8 cellular contexts compared by ENCODE assay signal in the genomic region with DNA sequence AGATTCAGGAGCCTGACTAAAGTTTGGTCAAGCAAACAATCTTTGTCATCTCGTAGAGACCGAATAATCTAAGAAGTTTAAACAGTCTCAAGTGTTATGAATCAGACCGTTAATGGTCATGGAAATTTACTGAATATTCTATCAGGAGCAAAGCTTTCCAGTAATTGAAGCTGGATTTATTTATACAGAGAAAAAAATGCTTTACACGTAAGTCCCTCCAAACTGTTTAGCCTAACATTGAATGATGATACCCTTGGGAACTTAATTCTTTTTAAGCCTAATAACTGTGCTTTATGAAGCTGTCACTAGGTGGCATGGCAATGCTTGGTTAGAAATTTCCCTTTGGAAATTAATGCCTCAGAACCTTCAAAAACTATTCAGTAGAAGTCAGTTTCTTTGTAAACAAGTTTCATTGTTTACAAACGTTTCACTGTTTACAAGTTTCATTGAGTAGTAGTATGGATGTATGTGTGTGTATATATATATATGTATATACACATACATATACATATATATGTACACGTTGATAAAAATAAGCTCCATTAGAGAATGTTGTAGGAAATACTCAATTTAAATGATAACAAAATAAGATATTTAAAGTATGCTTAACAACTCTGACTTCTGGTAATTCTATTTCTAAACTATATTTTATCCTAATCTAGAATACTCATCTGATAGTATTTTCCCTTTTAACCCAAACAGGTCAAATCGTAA. TPM values are rescaled to one million over a fixed set of nuclear protein-coding genes. Genes with fewer than 3 reads are reported as not detected.
DNase-seq lines count a peak whose midpoint lies in the region; ATAC-seq and TF ChIP-seq lines count a peak whose summit lies in the region.

No MANE protein-coding gene starts in this region.

- H3K9me3 Mint-ChIP-seq in neural progenitor cell: no peaks in the 10 kb centered on the region

- H3K36me3 ChIP-seq in Peyer's patch (no peaks in the 10 kb centered on the region), esophagus squamous epithelium (no peaks in the 10 kb centered on the region), neural progenitor cell (no peaks in the 10 kb centered on the region)

- no peaks in the 10 kb centered on the region for H4K20me1 ChIP-seq in neural progenitor cell (ENCODE audit: low read depth)

- in situ Hi-C loops in GM13977 (cut with MboI; ENCODE audit: low pct_unique_long_range_greater_than_20kb, low sequenced_read_pairs, unreplicated experiment): loop anchor here (25.0 kb wide), 2 partner anchors 328 to 503 kb away; partner anchors contain the start of gene GAS2L3

- no peaks in the 10 kb centered on the region for H3K27me3 ChIP-seq in Peyer's patch
- no peaks in the 10 kb centered on the region for H3K27me3 ChIP-seq in esophagus squamous epithelium
- H3K27me3 ChIP-seq in neural progenitor cell: no peaks in the 10 kb centered on the region

- intact Hi-C loops in esophagus squamous epithelium (cut with DNase I): no loop called here

- H3K9me3 ChIP-seq in Peyer's patch (no peaks in the 10 kb centered on the region), esophagus squamous epithelium (no peaks in the 10 kb centered on the region), neural progenitor cell (ENCODE audit: low read depth) (no peaks in the 10 kb centered on the region)

- TF ChIP-seq CTCF in AG10803 (conservative IDR thresholded peaks at IDR 0.05; ENCODE audit: low read length) (peak; percentile 88), GM13977 (IDR thresholded peaks at IDR 0.05; ENCODE audit: extremely low read depth, insufficient read depth, missing control alignments) (peak; percentile 74), Peyer's patch (IDR thresholded peaks at IDR 0.05) (peak; percentile 24 to 81 (median 75)), esophagus squamous epithelium (IDR thresholded peaks at IDR 0.05) (peak; percentile 23 to 75 (median 60)), neural progenitor cell (IDR thresholded peaks at IDR 0.05) (peak; percentile 69)

- H3K4me1 ChIP-seq in Peyer's patch (no peaks in the 10 kb centered on the region), esophagus squamous epithelium (peaks cover 0 to 37% (median 3%) of the 10 kb centered on the region in 3 donors), neural progenitor cell (no peaks in the 10 kb centered on the region)

- H3K27ac ChIP-seq in Peyer's patch (peak overlapping the region in 3 of 4 donors; percentile 38 to 49 (median 42)), esophagus squamous epithelium (peak overlapping the region in 3 of 4 donors; percentile 2 to 59 (median 36)), neural progenitor cell (no peak overlapping the region)

- no peak overlapping the region for H3K4me3 Mint-ChIP-seq in neural progenitor cell

- DNase-seq in AG10803 (ENCODE audit: low read depth) (peak; percentile 65), GM13977 (ENCODE audit: low spot score) (peak; percentile 42), HuH-7.5 (ENCODE audit: low spot score) (peak; percentile 12), Peyer's patch (no peak), esophagus squamous epithelium (lab: John Stamatoyannopoulos, UW) (no peak), neural progenitor cell (ENCODE audit: low spot score) (peak; percentile 31)

- H3K4me1 Mint-ChIP-seq in neural progenitor cell: peaks cover 3% of the 10 kb centered on the region

- H3F3A ChIP-seq in neural progenitor cell (ENCODE audit: low read depth): no peaks in the 10 kb centered on the region

- no peaks in the 10 kb centered on the region for H3K79me2 ChIP-seq in neural progenitor cell (ENCODE audit: low read depth)

- 29 to 33% methylated on average over 7 of the region's 7 CpGs for WGBS in esophagus squamous epithelium, 2 donors

- peaks cover 2% of the 10 kb centered on the region for H3K36me3 Mint-ChIP-seq in neural progenitor cell

- no peak for TF ChIP-seq POLR2A in Peyer's patch (IDR thresholded peaks at IDR 0.05)
- TF ChIP-seq POLR2A in esophagus squamous epithelium (IDR thresholded peaks at IDR 0.05): no peak

- H3K4me3 ChIP-seq in AG10803 (ENCODE audit: low read length) (no peak overlapping the region), Peyer's patch (no peak overlapping the region), esophagus squamous epithelium (no peak overlapping the region), neural progenitor cell (no peak overlapping the region)

- H2AFZ ChIP-seq in neural progenitor cell (replicated peaks): no peak overlapping the region

- H3K27me3 Mint-ChIP-seq in neural progenitor cell (ENCODE audit: insufficient read depth, low read depth): no peaks in the 10 kb centered on the region

- no peak for ATAC-seq in HG03521 (IDR thresholded peaks at IDR 0.05; ENCODE audit: unreplicated experiment)
- ATAC-seq in GM18873 (IDR thresholded peaks at IDR 0.05; ENCODE audit: low FRiP score, unreplicated experiment): no peak

- no peak overlapping the region for H3K4me2 ChIP-seq in neural progenitor cell

- H3K9ac ChIP-seq in neural progenitor cell: no peak overlapping the region

- H3K27ac Mint-ChIP-seq in neural progenitor cell: no peak overlapping the region

RNA-seq across cellular contexts. Expression of gene DEPDC4, which starts 32.1 kb away (rescaled TPM):
- 1 to 10 TPM in 2 of 4 donors, not detected in 2; 1.4 to 2.0 TPM for total RNA-seq in Peyer's patch
- total RNA-seq in esophagus squamous epithelium: 1 to 10 TPM in 1 of 4 donors, under 1 TPM in 2, not detected in 1; 0.76 to 1.1 (median 0.95) TPM
- 4.2 and 8.3 TPM in 2 replicates for total RNA-seq in neural progenitor cell (ENCODE audit: low replicate concordance)

RNA-seq across cellular contexts. Expression of gene SCYL2, which starts 32.2 kb away (rescaled TPM):
- total RNA-seq in Peyer's patch: 10 to 100 TPM; 47.5 to 73.4 (median 52.6) TPM
- total RNA-seq in esophagus squamous epithelium: 10 to 100 TPM; 27.7 to 51.8 (median 39.5) TPM
- total RNA-seq in neural progenitor cell (ENCODE audit: low replicate concordance): 62.0 and 151 TPM in 2 replicates

RNA-seq across cellular contexts. Expression of gene ACTR6, which starts 34.1 kb away (rescaled TPM):
- total RNA-seq in Peyer's patch: 10 to 100 TPM in 3 of 4 donors, 1 to 10 TPM in 1; 4.2 to 21.5 (median 12.2) TPM
- 10 to 100 TPM; 14.2 to 21.0 (median 16.5) TPM for total RNA-seq in esophagus squamous epithelium
- total RNA-seq in neural progenitor cell (ENCODE audit: low replicate concordance): 61.9 and 87.8 TPM in 2 replicates

Comparison
In these comparisons a context has a peak if more than half of its experiments do, and no peak if none do; other contexts are left out.
1. DNase-seq: peak in AG10803 (single experiment), GM13977 (single experiment), HuH-7.5 (single experiment) and neural progenitor cell (single experiment); none in Peyer's patch (0 of 3) and esophagus squamous epithelium (single experiment).
2. Peak in every context shown above with its lines, with median percentiles within 50 percentile points of each other: CTCF ChIP-seq.